In genomic region chr16:85910854-85911247, GRCh38 we compare ENCODE assay signal across 25 cellular contexts. TPM values are rescaled to one million over a fixed set of nuclear protein-coding genes. Genes with fewer than 3 reads are reported as not detected.
DNase-seq lines count a peak whose midpoint lies in the region; ATAC-seq, FAIRE-seq and TF ChIP-seq lines count a peak whose summit lies in the region.
"Had no signal": no experiment of that assay in that cellular context is flagged by ENCODE, and none has a peak within 500 bp of the region (broad histone marks: within the 10 kb centered on the region; RNA-seq: fewer than 3 reads in every experiment).

No MANE protein-coding gene starts in this region.

- H3K79me2 ChIP-seq in OCI-LY1 (ENCODE audit: insufficient read depth, low read length) (no peaks in the 10 kb centered on the region), H1 (ENCODE audit: control insufficient read depth in 1 of 2, insufficient read depth in 2 of 2, low read length in 2 of 2) (no peaks in the 10 kb centered on the region)

- no peak overlapping the region for H3K56ac ChIP-seq in H1 (replicated peaks; ENCODE audit: insufficient read length, low read depth, low read length)

- peaks cover 84% of the 10 kb centered on the region for H3K36me3 Mint-ChIP-seq in activated naive CD4-positive, alpha-beta T cell treated with anti-CD3 and anti-CD28 coated beads for 36 hours (ENCODE audit: low read depth)
- H3K36me3 Mint-ChIP-seq in stimulated activated naive B cell treated with anti-CD40 and anti-IgM and Interleukin-4, amounts not matched to agents 10 μg/mL and 1 μg/mL and 100 μg/mL, for 72 hours, result peaks cover 84 to 91% of the 10 kb centered on the region in 2 donors
- H3K36me3 Mint-ChIP-seq in natural killer cell treated with Interleukin-12 subunit alpha and Interleukin-12 subunit beta and Interleukin-15 and Interleukin-18, amount 100 ng/mL, for 72 hours, result peaks cover 38% of the 10 kb centered on the region

- no peak overlapping the region for H3K4me3 Mint-ChIP-seq in activated naive CD4-positive, alpha-beta T cell treated with anti-CD3 and anti-CD28 coated beads for 36 hours
- peak overlapping the region; percentile 41 to 52 for H3K4me3 Mint-ChIP-seq in stimulated activated naive B cell treated with anti-CD40 and anti-IgM and Interleukin-4, amounts not matched to agents 10 μg/mL and 1 μg/mL and 100 μg/mL, for 72 hours
- H3K4me3 Mint-ChIP-seq in natural killer cell treated with Interleukin-12 subunit alpha and Interleukin-12 subunit beta and Interleukin-15 and Interleukin-18, amount 100 ng/mL, for 72 hours, result no peak overlapping the region
- H3K4me3 Mint-ChIP-seq: CD4-positive, alpha-beta memory T cell; H9 had no signal

- no peak for TF ChIP-seq CTCF in OCI-LY1 (IDR thresholded peaks at IDR 0.05; ENCODE audit: low read length)
- TF ChIP-seq CTCF in H1 (IDR thresholded peaks at IDR 0.05; ENCODE audit: control extremely low read depth in 1 of 3, insufficient read depth in 1 of 3, low read depth in 1 of 3, low read length in 3 of 3), result no peak

- CTCF ChIA-PET in activated naive CD4-positive, alpha-beta T cell treated with anti-CD3 and anti-CD28 coated beads for 36 hours (lab: Charles Lee), result interaction anchor here (4.3 kb wide), 1 partner anchor 90 kb away, joined by 14 read pairs; no protein-coding TSS in a partner anchor
- CTCF ChIA-PET in H1 (lab: Charles Lee; ENCODE audit: partially characterized antibody), result interaction anchor here (2.3 to 2.9 kb wide), 2 partner anchors 8 to 89 kb away, joined by 11 to 12 read pairs; no protein-coding TSS in a partner anchor

- DNase-seq in activated naive CD4-positive, alpha-beta T cell treated with anti-CD3 and anti-CD28 coated beads for 36 hours, result no peak
- DNase-seq in activated naive CD4-positive, alpha-beta T cell treated with Interleukin-2 at 50 U/mL for 16 hours, result no peak
- DNase-seq in H1 (ENCODE audit: low read depth in 1 of 2, low spot score in 2 of 2), result no peak
- no peak for DNase-seq in stimulated activated naive B cell treated with anti-CD40 and anti-IgM and Interleukin-4, amounts not matched to agents 10 μg/mL and 1 μg/mL and 100 μg/mL, for 72 hours
- no peak for DNase-seq in natural killer cell treated with Interleukin-12 subunit alpha and Interleukin-12 subunit beta and Interleukin-15 and Interleukin-18, amount 100 ng/mL, for 72 hours (ENCODE audit: low spot score)
- DNase-seq in stimulated activated CD4-positive, alpha-beta T cell treated with anti-CD3 and anti-CD28 coated beads, Interleukin-4, amount 100 ng/mL, for 1 hour, result no peak
- DNase-seq: 8988T; Calu3; CD4-positive, alpha-beta memory T cell; EL; H9; IMR-90; Kasumi-1; MG63; NCI-H1048; NCI-H146; NCI-H510A; NCI-H748 treated with DMSO at 0.1 percent for 48 hours; PC-3; RPMI8226; SIG-M5 had no signal

- no peak overlapping the region for H2BK20ac ChIP-seq in H1 (ENCODE audit: low read length)

- TF ChIP-seq POLR2A in H1 (IDR thresholded peaks at IDR 0.05; ENCODE audit: control extremely low read depth in 1 of 2, low read depth in 2 of 2, low read length in 2 of 2), result no peak

- no peak overlapping the region for H2BK120ac ChIP-seq in H1 (replicated peaks; ENCODE audit: low read depth, low read length)

- no peaks in the 10 kb centered on the region for H3K27me3 Mint-ChIP-seq in activated naive CD4-positive, alpha-beta T cell treated with anti-CD3 and anti-CD28 coated beads for 36 hours (ENCODE audit: low read depth)
- no peaks in the 10 kb centered on the region for H3K27me3 Mint-ChIP-seq in stimulated activated naive B cell treated with anti-CD40 and anti-IgM and Interleukin-4, amounts not matched to agents 10 μg/mL and 1 μg/mL and 100 μg/mL, for 72 hours
- H3K27me3 Mint-ChIP-seq in natural killer cell treated with Interleukin-12 subunit alpha and Interleukin-12 subunit beta and Interleukin-15 and Interleukin-18, amount 100 ng/mL, for 72 hours, result no peaks in the 10 kb centered on the region
- H3K27me3 Mint-ChIP-seq: CD4-positive, alpha-beta memory T cell had no signal

- H3K23ac ChIP-seq in H1 (ENCODE audit: insufficient read length), result no peak overlapping the region

- peaks cover 62% of the 10 kb centered on the region for H3K4me1 Mint-ChIP-seq in activated naive CD4-positive, alpha-beta T cell treated with anti-CD3 and anti-CD28 coated beads for 36 hours (ENCODE audit: low read depth)
- H3K4me1 Mint-ChIP-seq in stimulated activated naive B cell treated with anti-CD40 and anti-IgM and Interleukin-4, amounts not matched to agents 10 μg/mL and 1 μg/mL and 100 μg/mL, for 72 hours, result peaks cover 71 to 96% of the 10 kb centered on the region in 2 donors
- peaks cover 53 to 71% of the 10 kb centered on the region in 2 donors for H3K4me1 Mint-ChIP-seq in natural killer cell treated with Interleukin-12 subunit alpha and Interleukin-12 subunit beta and Interleukin-15 and Interleukin-18, amount 100 ng/mL, for 72 hours (ENCODE audit: low read depth in 2 of 2)
- H3K4me1 Mint-ChIP-seq: CD4-positive, alpha-beta memory T cell had no signal

- H3K79me1 ChIP-seq in H1 (ENCODE audit: low read depth, low read length), result no peaks in the 10 kb centered on the region

- no peak for FAIRE-seq in H1 (lab: Jason Lieb, UNC)
- FAIRE-seq: HTR-8/SVneo had no signal

- peak overlapping the region; percentile 27; the same call in 1 of the 2 replicates for H2BK12ac ChIP-seq in H1 (ENCODE audit: low read depth, low read length)

- no peak overlapping the region for H2BK15ac ChIP-seq in H1 (ENCODE audit: low read length)

- no peak overlapping the region for H4K5ac ChIP-seq in H1 (ENCODE audit: insufficient read length, low read depth, low read length)

- H3K4me1 ChIP-seq in OCI-LY1 (ENCODE audit: insufficient read depth, low read length, severe bottlenecking), result peaks cover 100% of the 10 kb centered on the region
- peaks cover 0 to 5% (median 2%) of the 10 kb centered on the region in 4 experiments; a peak in 3 of 7 replicates for H3K4me1 ChIP-seq in H1 (replicated peaks in 1 of 4; ENCODE audit: control insufficient read depth in 3 of 4, insufficient read depth in 4 of 4, low read length in 3 of 4)

- peak in 1 of 2 donors; percentile 20 for ATAC-seq in stimulated activated naive B cell treated with anti-CD40 and anti-IgM and Interleukin-4, amounts not matched to agents 10 μg/mL and 1 μg/mL and 100 μg/mL, for 72 hours (replicated peaks)
- ATAC-seq in natural killer cell treated with Interleukin-12 subunit alpha and Interleukin-12 subunit beta and Interleukin-15 and Interleukin-18, amount 100 ng/mL, for 72 hours, result no peak
- ATAC-seq in HG02588 (IDR thresholded peaks at IDR 0.05; ENCODE audit: unreplicated experiment), result no peak
- ATAC-seq: PC-3 had no signal

- no peaks in the 10 kb centered on the region for H3K9me2 ChIP-seq in OCI-LY1 (ENCODE audit: low read depth, low read length)

- H3K36me3 ChIP-seq in OCI-LY1 (ENCODE audit: insufficient read depth, low read length), result peaks cover 85% of the 10 kb centered on the region
- no peaks in the 10 kb centered on the region for H3K36me3 ChIP-seq in H1 (ENCODE audit: control insufficient read depth in 2 of 4, insufficient read depth in 4 of 4, low read length in 3 of 4)
- H3K36me3 ChIP-seq: MG63 had no signal

- intact Hi-C loops in activated naive CD4-positive, alpha-beta T cell treated with anti-CD3 and anti-CD28 coated beads for 36 hours (cut with micrococcal nuclease), result no loop called here

- no peak overlapping the region for H3K4ac ChIP-seq in H1 (replicated peaks; ENCODE audit: insufficient read length, low read depth, low read length)

- H2AFZ ChIP-seq in OCI-LY1 (ENCODE audit: low read length) (no peak overlapping the region), H1 (ENCODE audit: low read length) (no peak overlapping the region)

- H3K14ac ChIP-seq in H1 (ENCODE audit: insufficient read length), result no peak overlapping the region

- H3K18ac ChIP-seq in H1 (ENCODE audit: extremely low read depth, low read length), result no peak overlapping the region

- no peaks in the 10 kb centered on the region for H4K20me1 ChIP-seq in OCI-LY1 (ENCODE audit: insufficient read depth, low read length)
- no peaks in the 10 kb centered on the region for H4K20me1 ChIP-seq in H1 (replicated peaks in 1 of 2; ENCODE audit: control insufficient read depth in 1 of 2, insufficient read depth in 2 of 2, low read length in 2 of 2)

- no peaks in the 10 kb centered on the region for H3K23me2 ChIP-seq in H1 (ENCODE audit: low read depth, low read length)

- H3K9me3 Mint-ChIP-seq in activated naive CD4-positive, alpha-beta T cell treated with anti-CD3 and anti-CD28 coated beads for 36 hours, result no peaks in the 10 kb centered on the region
- no peaks in the 10 kb centered on the region for H3K9me3 Mint-ChIP-seq in stimulated activated naive B cell treated with anti-CD40 and anti-IgM and Interleukin-4, amounts not matched to agents 10 μg/mL and 1 μg/mL and 100 μg/mL, for 72 hours
- H3K9me3 Mint-ChIP-seq in natural killer cell treated with Interleukin-12 subunit alpha and Interleukin-12 subunit beta and Interleukin-15 and Interleukin-18, amount 100 ng/mL, for 72 hours, result no peaks in the 10 kb centered on the region
- H3K9me3 Mint-ChIP-seq: CD4-positive, alpha-beta memory T cell had no signal

- H3K9ac ChIP-seq in OCI-LY1 (ENCODE audit: low read length), result peak overlapping the region; percentile 56
- no peak overlapping the region for H3K9ac ChIP-seq in H1 (replicated peaks in 1 of 4; ENCODE audit: extremely low read depth in 1 of 4, low read depth in 3 of 4, low read length in 3 of 4)

- POLR2A ChIA-PET in H1 (lab: Charles Lee; ENCODE audit: partially characterized antibody), result no interaction called here

- H3K27ac Mint-ChIP-seq in activated naive CD4-positive, alpha-beta T cell treated with anti-CD3 and anti-CD28 coated beads for 36 hours, result peak overlapping the region; percentile 41
- H3K27ac Mint-ChIP-seq in stimulated activated naive B cell treated with anti-CD40 and anti-IgM and Interleukin-4, amounts not matched to agents 10 μg/mL and 1 μg/mL and 100 μg/mL, for 72 hours, result peak overlapping the region; percentile 97
- peak overlapping the region in 1 of 2 donors; percentile 62 for H3K27ac Mint-ChIP-seq in natural killer cell treated with Interleukin-12 subunit alpha and Interleukin-12 subunit beta and Interleukin-15 and Interleukin-18, amount 100 ng/mL, for 72 hours
- H3K27ac Mint-ChIP-seq: CD4-positive, alpha-beta memory T cell had no signal

- peak overlapping the region; percentile 94 for H3K27ac ChIP-seq in OCI-LY1 (ENCODE audit: low read depth, low read length, poor library complexity, severe bottlenecking)
- no peak overlapping the region for H3K27ac ChIP-seq in H1 (ENCODE audit: low read depth, low read length)

- no peak overlapping the region for H2AK5ac ChIP-seq in H1 (ENCODE audit: low read depth, low read length)

- H3F3A ChIP-seq in OCI-LY1 (ENCODE audit: insufficient read depth, low read length), result peaks cover 5% of the 10 kb centered on the region

- H3K4me2 ChIP-seq in OCI-LY1 (ENCODE audit: low read length), result peak overlapping the region; percentile 86
- no peak overlapping the region for H3K4me2 ChIP-seq in H1 (ENCODE audit: insufficient read depth in 1 of 2, low read depth in 2 of 2, low read length in 2 of 2)

- no peaks in the 10 kb centered on the region for H3K9me3 ChIP-seq in OCI-LY1 (ENCODE audit: low read length)
- H3K9me3 ChIP-seq in H1 (ENCODE audit: insufficient read depth in 2 of 2, low read depth in 1 of 2, low read length in 1 of 2), result no peaks in the 10 kb centered on the region; a peak in 1 of 4 replicates
- H3K9me3 ChIP-seq: MG63 had no signal

- H2BK5ac ChIP-seq in H1 (ENCODE audit: low read depth, low read length), result no peak overlapping the region

- no peaks in the 10 kb centered on the region for H3K27me3 ChIP-seq in OCI-LY1 (ENCODE audit: insufficient read depth, low read length)
- peaks cover 0 to 8% (median 4%) of the 10 kb centered on the region in 4 experiments; a peak in 3 of 7 replicates for H3K27me3 ChIP-seq in H1 (replicated peaks in 1 of 4; ENCODE audit: control insufficient read depth in 3 of 4, extremely low read depth in 1 of 4, insufficient read depth in 3 of 4, low read length in 3 of 4)
- H3K27me3 ChIP-seq: MG63 had no signal

- peak overlapping the region; percentile 58 for H3K4me3 ChIP-seq in OCI-LY1 (ENCODE audit: low read depth, low read length, poor library complexity, severe bottlenecking)
- H3K4me3 ChIP-seq in H1 (ENCODE audit: extremely low read depth in 1 of 4, insufficient read depth in 2 of 4, low read depth in 3 of 4, low read length in 4 of 4), result no peak overlapping the region
- H3K4me3 ChIP-seq: MG63 had no signal

- no peak overlapping the region for H4K91ac ChIP-seq in H1 (replicated peaks; ENCODE audit: insufficient read length, low read length)

- no peak overlapping the region for H4K8ac ChIP-seq in H1 (ENCODE audit: extremely low read depth, insufficient read depth, low read length)

- no peak for TF ChIP-seq RAD21 in H1 (IDR thresholded peaks at IDR 0.05 in 1 of 2, conservative IDR thresholded peaks at IDR 0.05 in 1 of 2; ENCODE audit: low read depth in 2 of 2, low read length in 2 of 2)

- no peak for TF ChIP-seq EP300 in H1 (IDR thresholded peaks at IDR 0.05; ENCODE audit: borderline replicate concordance in 1 of 2, low read depth in 2 of 2, low read length in 2 of 2)

- 86% methylated on average over 9 of the region's 9 CpGs; no CpG with 5 or more reads in 1 of the 2 experiments for WGBS in H1 (ENCODE audit: extremely low coverage in 1 of 2, insufficient coverage in 1 of 2, insufficient read length in 1 of 2, insufficient replicate concordance in 2 of 2, low coverage in 1 of 2, low lambda C conversion rate in 2 of 2, missing lambda C conversion rate in 1 of 2), 2 experiments

RNA-seq across cellular contexts. Expression of gene IRF8, which starts 11.9 kb away (rescaled TPM):
- total RNA-seq in activated naive CD4-positive, alpha-beta T cell treated with anti-CD3 and anti-CD28 coated beads for 36 hours, result 100 to 1,000 TPM; 323 to 328 TPM
- total RNA-seq in H1 (2021; fragmentation: NEBNext Ultra II Directional; extraction: Animal tissue kit (Norgen Biotek cat#: 25700)), result 0.96 and 2.0 TPM in 2 replicates
- polyA plus RNA-seq in H1 (2011; rRNA removed), result 0.35 and 0.72 TPM in 2 replicates
- 0.54 TPM for polyA plus RNA-seq in H1 (2011; cell fraction: cytosol; rRNA removed)
- 0.80 TPM for polyA plus RNA-seq in H1 (2011; cell fraction: nucleus; rRNA removed)
- 0.37 to 0.72 TPM (median 0.53 TPM) in 4 replicates for polyA plus RNA-seq in H1 (2012, experiment 1 of 2)
- 0.12 TPM for polyA plus RNA-seq in H1 (2012, experiment 2 of 2)
- 0.34 TPM for polyA plus RNA-seq in H1 (2013, experiment 1 of 2)
- polyA plus RNA-seq in H1 (2013, experiment 2 of 2), result 0.37 TPM
- 0.88 and 1.3 TPM in 2 replicates for polyA minus RNA-seq in H1 (2011; rRNA and poly(A)+ RNA removed)
- polyA minus RNA-seq in H1 (2011; cell fraction: cytosol; rRNA and poly(A)+ RNA removed), result not detected
- 0.30 TPM for polyA minus RNA-seq in H1 (2011; cell fraction: nucleus; rRNA and poly(A)+ RNA removed)
- total RNA-seq in natural killer cell treated with Interleukin-12 subunit alpha and Interleukin-12 subunit beta and Interleukin-15 and Interleukin-18, amount 100 ng/mL, for 72 hours, result 100 to 1,000 TPM; 198 to 510 TPM
- total RNA-seq: IMR-90, PC-3 had no signal
- polyA plus RNA-seq: AG04450, IMR-90 had no signal

Comparison
In these comparisons a context has a peak if more than half of its experiments do, and no peak if none do; other contexts are left out.
1. H3K4me3 Mint-ChIP-seq: peak in stimulated activated naive B cell treated with anti-CD40 and anti-IgM and Interleukin-4, amounts not matched to agents 10 μg/mL and 1 μg/mL and 100 μg/mL, for 72 hours (2 of 2); none in activated naive CD4-positive, alpha-beta T cell treated with anti-CD3 and anti-CD28 coated beads for 36 hours (single experiment) and natural killer cell treated with Interleukin-12 subunit alpha and Interleukin-12 subunit beta and Interleukin-15 and Interleukin-18, amount 100 ng/mL, for 72 hours (single experiment).
2. RNA of gene IRF8, which starts 11.9 kb away (total RNA-seq): 198 to 510 TPM in natural killer cell treated with Interleukin-12 subunit alpha and Interleukin-12 subunit beta and Interleukin-15 and Interleukin-18, amount 100 ng/mL, for 72 hours and 323 to 328 TPM in activated naive CD4-positive, alpha-beta T cell treated with anti-CD3 and anti-CD28 coated beads for 36 hours; 0.96 to 2.0 TPM in H1; every median in the first group is over 10 times any median in the second.